In the genomic region with DNA sequence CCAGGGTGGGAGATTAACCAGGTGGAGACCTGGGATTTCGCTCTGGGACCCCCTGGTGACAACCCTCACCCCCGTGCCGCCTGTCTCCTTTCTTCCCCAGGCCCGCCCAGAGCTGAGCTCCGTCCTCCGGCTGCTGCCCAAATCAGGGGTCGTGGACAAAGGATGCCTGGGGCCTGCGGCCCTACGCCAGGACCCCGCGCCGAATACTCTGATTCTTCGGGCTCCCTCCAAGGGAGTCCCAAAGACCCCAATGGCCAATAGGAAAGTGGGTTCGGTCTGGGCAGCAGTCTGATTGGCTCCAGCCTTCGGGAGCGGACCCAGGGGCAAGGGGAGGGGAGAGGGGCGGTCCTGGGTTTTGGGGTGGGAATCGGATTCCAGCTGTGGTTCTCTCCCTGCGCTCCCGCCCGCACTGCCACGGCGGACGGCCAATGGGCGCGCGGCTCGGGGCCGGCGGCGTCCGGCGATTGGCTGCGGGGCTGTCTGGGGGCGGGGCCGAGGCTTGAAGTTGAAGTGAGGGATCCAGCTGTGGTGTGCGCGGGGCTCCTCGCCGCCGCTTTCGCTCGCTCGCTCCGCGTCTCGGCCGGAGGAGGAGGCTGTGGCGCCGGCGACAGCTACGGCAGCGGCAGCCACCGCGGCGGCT, we compare ENCODE assay signal across 8 cellular contexts. TPM values are rescaled to one million over a fixed set of nuclear protein-coding genes. Genes with fewer than 3 reads are reported as not detected.
DNase-seq lines count a peak whose midpoint lies in the region; ATAC-seq and TF ChIP-seq lines count a peak whose summit lies in the region.

A gene (plus strand): TSS at position 531 of the 640 bp plus-strand sequence. CDS start 745 bp downstream, outside the sequence.

- H3K27me3 Mint-ChIP-seq in activated CD4-positive, alpha-beta T cell treated with anti-CD3 and anti-CD28 coated beads, Interleukin-2, amount 10 ng/mL, durations not matched to agents 24 days and 14 days, result peaks cover 63% of the 10 kb centered on the region

- intact Hi-C loops in activated CD4-positive, alpha-beta T cell treated with anti-CD3 and anti-CD28 coated beads, Interleukin-2, amount 10 ng/mL, durations not matched to agents 24 days and 14 days (cut with micrococcal nuclease), result loop anchor here (2.0 to 5.0 kb wide), 2 partner anchors 14 to 307 kb away; a partner anchor contains a TSS
- intact Hi-C loops in lower leg skin (cut with DNase I; ENCODE audit: low total_unique reads), result no loop called here

- peak; percentile 77 for DNase-seq in AG10803 (ENCODE audit: low read depth)
- peak; percentile 67 for DNase-seq in NCI-H345 treated with DMSO at 0.1 percent for 48 hours (lab: John Stamatoyannopoulos, UW; ENCODE audit: unreplicated experiment)
- peak; percentile 97 for DNase-seq in activated CD4-positive, alpha-beta T cell treated with anti-CD3 and anti-CD28 coated beads, Interleukin-2, amount 10 ng/mL, durations not matched to agents 24 days and 14 days
- DNase-seq in dedifferentiated amniotic fluid mesenchymal stem cell (ENCODE audit: extremely low spot score), result peak; percentile 81
- DNase-seq in lower leg skin (ENCODE audit: low spot score in 2 of 2), result peak; percentile 90 to 98
- peak; percentile 81 to 83 for DNase-seq in stimulated activated CD4-positive, alpha-beta T cell treated with anti-CD3 and anti-CD28 coated beads, Interleukin-2, amount 100 ng/mL, for 48 hours

- H3K4me3 ChIP-seq in AG10803 (ENCODE audit: low read length) (peak within 1 kb of the TSS; percentile 54), lower leg skin (ENCODE audit: low read depth, poor library complexity, severe bottlenecking) (peak within 1 kb of the TSS; percentile 21)

- peaks cover 14% of the 10 kb centered on the region for H3K4me1 Mint-ChIP-seq in activated CD4-positive, alpha-beta T cell treated with anti-CD3 and anti-CD28 coated beads, Interleukin-2, amount 10 ng/mL, durations not matched to agents 24 days and 14 days

- 1 to 2% methylated on average over 29 to 36 of the region's 56 CpGs for WGBS in lower leg skin, 2 donors

- H3K4me3 Mint-ChIP-seq in activated CD4-positive, alpha-beta T cell treated with anti-CD3 and anti-CD28 coated beads, Interleukin-2, amount 10 ng/mL, durations not matched to agents 24 days and 14 days, result peak within 1 kb of the TSS; percentile 80

- TF ChIP-seq POLR2A in lower leg skin (IDR thresholded peaks at IDR 0.05), result no peak

- no peaks in the 10 kb centered on the region for H3K36me3 Mint-ChIP-seq in activated CD4-positive, alpha-beta T cell treated with anti-CD3 and anti-CD28 coated beads, Interleukin-2, amount 10 ng/mL, durations not matched to agents 24 days and 14 days (ENCODE audit: low read depth)

- ATAC-seq in GM19023 (IDR thresholded peaks at IDR 0.05; ENCODE audit: unreplicated experiment) (peak; percentile 93), HG03159 (IDR thresholded peaks at IDR 0.05; ENCODE audit: unreplicated experiment) (peak; percentile 90)

- TF ChIP-seq CTCF in AG10803 (conservative IDR thresholded peaks at IDR 0.05; ENCODE audit: low read length), result no peak
- TF ChIP-seq CTCF in lower leg skin (IDR thresholded peaks at IDR 0.05), result no peak

- H3K9me3 Mint-ChIP-seq in activated CD4-positive, alpha-beta T cell treated with anti-CD3 and anti-CD28 coated beads, Interleukin-2, amount 10 ng/mL, durations not matched to agents 24 days and 14 days, result no peaks in the 10 kb centered on the region

- no peak within 1 kb of the TSS for H3K27ac Mint-ChIP-seq in activated CD4-positive, alpha-beta T cell treated with anti-CD3 and anti-CD28 coated beads, Interleukin-2, amount 10 ng/mL, durations not matched to agents 24 days and 14 days

RNA-seq across cellular contexts. Expression of the gene that starts here (rescaled TPM):
- total RNA-seq in activated CD4-positive, alpha-beta T cell treated with anti-CD3 and anti-CD28 coated beads, Interleukin-2, amount 10 ng/mL, durations not matched to agents 24 days and 14 days, result 0.07 TPM in 1 of 2 replicates, not detected in the other
- total RNA-seq in lower leg skin, result 1 to 10 TPM; 1.3 to 3.1 (median 1.8) TPM

Comparison
In these comparisons a context has a peak if more than half of its experiments do, and no peak if none do; other contexts are left out.
1. Peak in every context shown above with its lines: DNase-seq, ATAC-seq and H3K4me3 ChIP-seq.
2. Peak in DNase-seq in activated CD4-positive, alpha-beta T cell treated with anti-CD3 and anti-CD28 coated beads, Interleukin-2, amount 10 ng/mL, durations not matched to agents 24 days and 14 days; RNA of the gene not detected or under 1 TPM.